1 cellular context compared by ENCODE assay signal in genomic region chr1:79006564-79006963, GRCh38.
TF ChIP-seq lines count a peak whose summit lies in the region.

TSS of gene ADGRL4 (minus strand) at chr1:79006730. CDS start at chr1:79006654, 76 bp downstream.

TF ChIP-seq in H1, 55 proteins besides CTCF, POLR2A, EP300 and RAD21 (continued from another document):
- TF ChIP-seq TAF7 (optimal IDR thresholded peaks at IDR 0.05; ENCODE audit: borderline replicate concordance, low read depth, low read length) (peak; percentile 22), CBX5 (IDR thresholded peaks at IDR 0.05; ENCODE audit: low read depth, low read length) (no peak), SAP30 (IDR thresholded peaks at IDR 0.05; ENCODE audit: insufficient read depth, insufficient replicate concordance, low read length) (no peak), CHD1 (IDR thresholded peaks at IDR 0.05; ENCODE audit: low read depth, low read length) (no peak), YY1 (IDR thresholded peaks at IDR 0.05; ENCODE audit: low read depth, low read length) (peak; percentile 37; the same call in 1 of the 2 replicates), POU5F1 (IDR thresholded peaks at IDR 0.05; ENCODE audit: low read depth, low read length) (no peak), SP1 (IDR thresholded peaks at IDR 0.05; ENCODE audit: low read depth, low read length) (no peak), RBBP5 (IDR thresholded peaks at IDR 0.05; ENCODE audit: borderline replicate concordance, low read depth, low read length) (peak; percentile 99), JUN (IDR thresholded peaks at IDR 0.05; ENCODE audit: low read depth, low read length) (no peak), NANOG (IDR thresholded peaks at IDR 0.05; ENCODE audit: insufficient read depth, low read depth, low read length, poor library complexity, severe bottlenecking) (no peak), FOSL1 (IDR thresholded peaks at IDR 0.05; ENCODE audit: insufficient read depth, low read depth, low read length) (no peak), TBP (IDR thresholded peaks at IDR 0.05; ENCODE audit: low read depth, low read length) (peak; percentile 67; the same call in 1 of the 2 replicates), CTBP2 (IDR thresholded peaks at IDR 0.05; ENCODE audit: borderline replicate concordance, insufficient read depth, insufficient read length, low read length) (peak; percentile 88), EGR1 (IDR thresholded peaks at IDR 0.05; ENCODE audit: borderline replicate concordance, low read depth, low read length) (0 out of 2 replicates have a peak, but pooled peaks have one; percentile 19), KDM1A (IDR thresholded peaks at IDR 0.05; ENCODE audit: borderline replicate concordance, low read length) (no peak), KDM4A (IDR thresholded peaks at IDR 0.05; ENCODE audit: low read depth, low read length, severe bottlenecking) (peak; percentile 67), USF2 (IDR thresholded peaks at IDR 0.05; ENCODE audit: low read length) (no peak), SRF (IDR thresholded peaks at IDR 0.05; ENCODE audit: low read depth, low read length) (no peak), TEAD4 (IDR thresholded peaks at IDR 0.05; ENCODE audit: low read depth, low read length) (no peak), PHF8 (conservative IDR thresholded peaks at IDR 0.05; ENCODE audit: low read depth, low read length) (0 out of 2 replicates have a peak, but pooled peaks have one; percentile 14), SP2 (IDR thresholded peaks at IDR 0.05; ENCODE audit: low read length) (no peak), ASH2L (IDR thresholded peaks at IDR 0.05; ENCODE audit: low read length) (peak; percentile 98), RXRA (IDR thresholded peaks at IDR 0.05; ENCODE audit: insufficient read depth, low read depth, low read length) (no peak), ATF3 (IDR thresholded peaks at IDR 0.05; ENCODE audit: insufficient read depth, low read depth, low read length) (no peak), CREB1 (IDR thresholded peaks at IDR 0.05) (no peak; the same call in 1 of the 2 replicates), RFX5 (IDR thresholded peaks at IDR 0.05; ENCODE audit: borderline replicate concordance, low read depth, low read length) (peak; percentile 76; the same call in 1 of the 2 replicates), TCF12 (IDR thresholded peaks at IDR 0.05; ENCODE audit: low read depth, low read length) (no peak), BRCA1 (IDR thresholded peaks at IDR 0.05; ENCODE audit: low read depth, low read length) (no peak), JUND (IDR thresholded peaks at IDR 0.05; ENCODE audit: low read length) (no peak), GABPA (IDR thresholded peaks at IDR 0.05; ENCODE audit: borderline replicate concordance, insufficient read depth, low read length) (no peak), POLR2AphosphoS5 (IDR thresholded peaks at IDR 0.05; ENCODE audit: low read depth, low read length) (no peak), TAF1 (IDR thresholded peaks at IDR 0.05; ENCODE audit: low read depth, low read length) (peak; percentile 49; the same call in 1 of the 2 replicates)
